In genomic region chr6:5275497-5275896, GRCh38 we compare ENCODE assay signal across 28 cellular contexts. TPM values are rescaled to one million over a fixed set of nuclear protein-coding genes. Genes with fewer than 3 reads are reported as not detected.
DNase-seq lines count a peak whose midpoint lies in the region; ATAC-seq and TF ChIP-seq lines count a peak whose summit lies in the region.
"Had no signal": no experiment of that assay in that cellular context is flagged by ENCODE, and none has a peak within 500 bp of the region (broad histone marks: within the 10 kb centered on the region; RNA-seq: fewer than 3 reads in every experiment).

No MANE protein-coding gene starts in this region.

- intact Hi-C loops in activated CD4-positive, alpha-beta T cell treated with anti-CD3 and anti-CD28 coated beads for 36 hours (cut with DNase I, micrococcal nuclease), result no loop called here
- intact Hi-C loops in HCT116 (cut with micrococcal nuclease) (no loop called here), posterior vena cava (cut with DNase I) (no loop called here)

- no peaks in the 10 kb centered on the region for H3K9me2 ChIP-seq in HCT116 (ENCODE audit: insufficient read depth)

- no peaks in the 10 kb centered on the region for H3K9me3 Mint-ChIP-seq in activated CD4-positive, alpha-beta T cell treated with anti-CD3 and anti-CD28 coated beads for 36 hours (ENCODE audit: low read depth)
- H3K9me3 Mint-ChIP-seq: activated CD4-positive, alpha-beta T cell treated with anti-CD3 and anti-CD28 coated beads, Interleukin-2, amount 10 ng/mL, durations not matched to agents 7 days and 5 days; activated naive CD4-positive, alpha-beta T cell treated with anti-CD3 and anti-CD28 coated beads, Interleukin-2, amount 50 U/mL, for 24 hours; activated T-helper 2 cell treated with anti-CD3 and anti-CD28 coated beads, Interferon-gamma antibody, Interleukin-2, Interleukin-4, amounts not matched to agents 10 μg/mL and 5 μg/mL and 100 μg/mL, durations not matched to agents 14 hours and 24 hours and 36 hours; GM23338; IgD-negative memory B cell; immature natural killer cell; stimulated activated memory B cell treated with anti-CD40 and anti-IgM and Interleukin-4, amounts not matched to agents 10 μg/mL and 1 μg/mL and 100 μg/mL, for 72 hours had no signal

- TF ChIP-seq POLR2A in HCT116 (IDR thresholded peaks at IDR 0.05; ENCODE audit: borderline replicate concordance, extremely low read depth, insufficient read depth, insufficient read length), result no peak

- H3K4me1 ChIP-seq in HCT116 (ENCODE audit: control insufficient read depth in 1 of 2, insufficient read depth in 2 of 2, low read length in 2 of 2) (no peaks in the 10 kb centered on the region), BE2C (peaks cover 9% of the 10 kb centered on the region)
- H3K4me1 ChIP-seq: left lung, psoas muscle, sigmoid colon had no signal

- no peak overlapping the region for H3K4me2 ChIP-seq in HCT116 (ENCODE audit: low read length)
- H3K4me2 ChIP-seq: GM23338 had no signal

- peaks cover 22% of the 10 kb centered on the region for H3K36me3 Mint-ChIP-seq in activated CD4-positive, alpha-beta T cell treated with anti-CD3 and anti-CD28 coated beads for 36 hours (ENCODE audit: low read depth)

- H3K4me3 ChIP-seq in HCT116 (replicated peaks in 1 of 2; ENCODE audit: low read depth in 1 of 2, low read length in 2 of 2) (no peak overlapping the region), BE2C (ENCODE audit: low read depth, low read length) (no peak overlapping the region)
- H3K4me3 ChIP-seq: GM23338, left lung, psoas muscle, sigmoid colon, upper lobe of left lung had no signal

- H3K27ac ChIP-seq in HCT116 (ENCODE audit: low read depth, low read length), result no peak overlapping the region
- H3K27ac ChIP-seq: left lung, psoas muscle, sigmoid colon, upper lobe of left lung, VCaP had no signal

- no peaks in the 10 kb centered on the region for H3K27me3 Mint-ChIP-seq in activated CD4-positive, alpha-beta T cell treated with anti-CD3 and anti-CD28 coated beads for 36 hours
- H3K27me3 Mint-ChIP-seq: activated CD4-positive, alpha-beta T cell treated with anti-CD3 and anti-CD28 coated beads, Interleukin-2, amount 10 ng/mL, durations not matched to agents 7 days and 5 days; activated naive CD4-positive, alpha-beta T cell treated with anti-CD3 and anti-CD28 coated beads, Interleukin-2, amount 50 U/mL, for 24 hours; IgD-negative memory B cell; stimulated activated memory B cell treated with anti-CD40 and anti-IgM and Interleukin-4, amounts not matched to agents 10 μg/mL and 1 μg/mL and 100 μg/mL, for 72 hours had no signal

- CTCF ChIA-PET in activated CD4-positive, alpha-beta T cell treated with anti-CD3 and anti-CD28 coated beads for 36 hours (lab: Charles Lee), result interaction anchor here (0.8 to 2.1 kb wide), 3 partner anchors 9 to 389 kb away, joined by 3 to 9 read pairs (median 3); no protein-coding TSS in a partner anchor
- CTCF ChIA-PET in HCT116 (lab: Charles Lee), result no interaction called here

- ATAC-seq in activated CD4-positive, alpha-beta T cell treated with anti-CD3 and anti-CD28 coated beads for 36 hours, result no peak
- ATAC-seq in HCT116, result no peak
- ATAC-seq: GM23338; left lung; psoas muscle; stimulated activated memory B cell treated with anti-CD40 and anti-IgM and Interleukin-4, amounts not matched to agents 10 μg/mL and 1 μg/mL and 100 μg/mL, for 72 hours had no signal

- H3K79me2 ChIP-seq in HCT116 (ENCODE audit: insufficient read depth, low read length), result peaks cover 14% of the 10 kb centered on the region

- peak; percentile 18; the same call in 1 of the 2 replicates for TF ChIP-seq RAD21 in HCT116 (IDR thresholded peaks at IDR 0.05; ENCODE audit: low read depth)

- no peak overlapping the region for H2AFZ ChIP-seq in HCT116 (ENCODE audit: low read depth, low read length, poor library complexity, severe bottlenecking)
- H2AFZ ChIP-seq: GM23338 had no signal

- H3K9me3 ChIP-seq in HCT116 (ENCODE audit: control insufficient read depth in 1 of 2, insufficient read depth in 1 of 2, low read depth in 1 of 2, low read length in 2 of 2) (no peaks in the 10 kb centered on the region), BE2C (no peaks in the 10 kb centered on the region; the same call in 1 of the 2 replicates)
- H3K9me3 ChIP-seq: left lung, psoas muscle, sigmoid colon, upper lobe of left lung had no signal

- no peaks in the 10 kb centered on the region for H4K20me1 ChIP-seq in HCT116 (ENCODE audit: insufficient read depth)

- TF ChIP-seq CTCF in HCT116 (IDR thresholded peaks at IDR 0.05 in 2 of 3, conservative IDR thresholded peaks at IDR 0.05 in 1 of 3; ENCODE audit: borderline replicate concordance in 1 of 3, insufficient read depth in 1 of 3, low read depth in 2 of 3, low read length in 2 of 3) (0 out of 6 replicates have a peak, but pooled peaks of 1 of the 3 experiments have one; percentile 7), BE2C (IDR thresholded peaks at IDR 0.05; ENCODE audit: low read depth, low read length) (no peak)

- no peak overlapping the region for H3K9ac ChIP-seq in HCT116 (ENCODE audit: low read length)

- DNase-seq in activated CD4-positive, alpha-beta T cell treated with anti-CD3 and anti-CD28 coated beads for 36 hours, result no peak
- DNase-seq in activated CD4-positive, alpha-beta T cell treated with anti-CD3 and anti-CD28 coated beads for 1 hour, result no peak
- DNase-seq in HCT116 (ENCODE audit: low read depth, low spot score) (no peak), SK-MEL-5 (ENCODE audit: low read depth, low spot score) (peak; percentile 36), iris pigment epithelial cell (ENCODE audit: low read depth) (peak; percentile 11), BE2C (no peak), posterior vena cava (ENCODE audit: low spot score) (no peak)
- no peak for DNase-seq in activated CD4-positive, CD25-positive, alpha-beta regulatory T cell treated with anti-CD3 and anti-CD28 coated beads, Interleukin-2, amount 50 U/mL, for 72 hours
- DNase-seq: activated CD4-positive, alpha-beta T cell treated with anti-CD3 and anti-CD28 coated beads, Interleukin-2, amount 10 ng/mL, durations not matched to agents 7 days and 5 days; amygdala; COR-L47; DMS79 treated with DMSO at 0.1 percent for 48 hours; hypothalamus; immature natural killer cell; left lung; NCI-H1105; NCI-H1930; psoas muscle; sigmoid colon; stimulated activated CD4-positive, alpha-beta T cell treated with anti-CD3 and anti-CD28 coated beads, Interleukin-4, amount 100 ng/mL, for 4 hours; substantia nigra; upper lobe of left lung had no signal

- peaks cover 42% of the 10 kb centered on the region for H3K4me1 Mint-ChIP-seq in activated CD4-positive, alpha-beta T cell treated with anti-CD3 and anti-CD28 coated beads for 36 hours

- RAD21 ChIA-PET in HCT116 (lab: Charles Lee; ENCODE audit: low non-redundant PET in 1 of 2, low total read pairs in 2 of 2, uncharacterized antibody in 2 of 2, unreplicated experiment in 2 of 2), result no interaction called here

- no TSS peak for BruUV-seq in HCT116 (replicated peaks; lab: Mats Ljungman, UMichigan)

- H3K27me3 ChIP-seq in HCT116 (ENCODE audit: insufficient read depth, low read length) (no peaks in the 10 kb centered on the region), BE2C (no peaks in the 10 kb centered on the region)
- H3K27me3 ChIP-seq: left lung, sigmoid colon, upper lobe of left lung had no signal

- H3K4me3 Mint-ChIP-seq in activated CD4-positive, alpha-beta T cell treated with anti-CD3 and anti-CD28 coated beads for 36 hours, result no peak overlapping the region
- H3K4me3 Mint-ChIP-seq: activated CD4-positive, alpha-beta T cell treated with anti-CD3 and anti-CD28 coated beads, Interleukin-2, amount 10 ng/mL, durations not matched to agents 7 days and 5 days; activated naive CD4-positive, alpha-beta T cell treated with anti-CD3 and anti-CD28 coated beads, Interleukin-2, amount 50 U/mL, for 24 hours; GM23338; IgD-negative memory B cell; immature natural killer cell; stimulated activated memory B cell treated with anti-CD40 and anti-IgM and Interleukin-4, amounts not matched to agents 10 μg/mL and 1 μg/mL and 100 μg/mL, for 72 hours had no signal

- POLR2A ChIA-PET in activated CD4-positive, alpha-beta T cell treated with anti-CD3 and anti-CD28 coated beads for 36 hours (lab: Charles Lee), result no interaction called here
- POLR2A ChIA-PET in HCT116 (lab: Charles Lee), result no interaction called here

- H3K27ac Mint-ChIP-seq in activated CD4-positive, alpha-beta T cell treated with anti-CD3 and anti-CD28 coated beads for 36 hours, result peak overlapping the region; percentile 28
- H3K27ac Mint-ChIP-seq: activated CD4-positive, alpha-beta T cell treated with anti-CD3 and anti-CD28 coated beads, Interleukin-2, amount 10 ng/mL, durations not matched to agents 7 days and 5 days; activated naive CD4-positive, alpha-beta T cell treated with anti-CD3 and anti-CD28 coated beads, Interleukin-2, amount 50 U/mL, for 24 hours; activated T-helper 2 cell treated with anti-CD3 and anti-CD28 coated beads, Interferon-gamma antibody, Interleukin-2, Interleukin-4, amounts not matched to agents 10 μg/mL and 5 μg/mL and 100 μg/mL, durations not matched to agents 14 hours and 24 hours and 36 hours; GM23338; IgD-negative memory B cell; immature natural killer cell; stimulated activated memory B cell treated with anti-CD40 and anti-IgM and Interleukin-4, amounts not matched to agents 10 μg/mL and 1 μg/mL and 100 μg/mL, for 72 hours had no signal

- in situ Hi-C loops in SK-MEL-5 (cut with HindIII; ENCODE audit: low pct_unique_long_range_greater_than_20kb, low sequenced_read_pairs), result no loop called here

- H3K36me3 ChIP-seq in HCT116 (ENCODE audit: control insufficient read depth in 1 of 2, insufficient read depth in 2 of 2, low read length in 2 of 2), result no peaks in the 10 kb centered on the region; a peak in 1 of 4 replicates
- H3K36me3 ChIP-seq in BE2C, result no peaks in the 10 kb centered on the region
- H3K36me3 ChIP-seq: left lung, sigmoid colon, upper lobe of left lung had no signal

TF ChIP-seq in HCT116, 20 proteins besides CTCF, POLR2A, EP300 and RAD21 (continues in another document):
- TF ChIP-seq SP1 (IDR thresholded peaks at IDR 0.05; ENCODE audit: low read depth), result no peak

RNA-seq across cellular contexts. Expression of gene FARS2, which starts 14.2 kb away (rescaled TPM):
- 10 to 100 TPM; 17.6 to 18.4 TPM for total RNA-seq in activated CD4-positive, alpha-beta T cell treated with anti-CD3 and anti-CD28 coated beads for 36 hours
- total RNA-seq in HCT116 (2021; ENCODE audit: unreplicated experiment) (13.8 TPM), posterior vena cava (10 to 100 TPM; 13.3 to 13.6 TPM)
- 6.3 and 9.6 TPM in 2 replicates for polyA plus RNA-seq in HCT116 (2012)
- 24.4 and 25.6 TPM in 2 replicates for total RNA-seq in SK-MEL-5 (2014; rRNA removed; shearing (Covaris generic))
- polyA plus RNA-seq in SK-MEL-5 (2015; cell fraction: cytosol; rRNA removed), result 10.6 and 14.6 TPM in 2 replicates
- polyA plus RNA-seq in SK-MEL-5 (2015; cell fraction: nucleus; rRNA removed), result 8.2 and 15.8 TPM in 2 replicates
- polyA plus RNA-seq in BE2C (2012; ENCODE audit: insufficient read depth, insufficient read length, low read depth), result 14.3 TPM

RNA-seq across cellular contexts. Expression of gene LYRM4, which starts 14.7 kb away (rescaled TPM):
- 10 to 100 TPM; 46.4 to 53.4 TPM for total RNA-seq in activated CD4-positive, alpha-beta T cell treated with anti-CD3 and anti-CD28 coated beads for 36 hours
- total RNA-seq in HCT116 (2021; ENCODE audit: unreplicated experiment) (30.1 TPM), posterior vena cava (10 to 100 TPM; 16.3 to 23.9 TPM)
- polyA plus RNA-seq in HCT116 (2012), result 19.7 and 20.0 TPM in 2 replicates
- 76.9 and 89.7 TPM in 2 replicates for total RNA-seq in SK-MEL-5 (2014; rRNA removed; shearing (Covaris generic))
- 58.7 and 62.8 TPM in 2 replicates for polyA plus RNA-seq in SK-MEL-5 (2015; cell fraction: cytosol; rRNA removed)
- polyA plus RNA-seq in SK-MEL-5 (2015; cell fraction: nucleus; rRNA removed), result 10.6 and 10.9 TPM in 2 replicates
- polyA plus RNA-seq in BE2C (2012; ENCODE audit: insufficient read depth, insufficient read length, low read depth), result 41.9 TPM

Comparison
In these comparisons a context has a peak if more than half of its experiments do, and no peak if none do; other contexts are left out.
1. DNase-seq: peak in SK-MEL-5 (single experiment) and iris pigment epithelial cell (single experiment); none in activated CD4-positive, alpha-beta T cell treated with anti-CD3 and anti-CD28 coated beads for 36 hours (single experiment), activated CD4-positive, alpha-beta T cell treated with anti-CD3 and anti-CD28 coated beads for 1 hour (single experiment), HCT116 (single experiment), activated CD4-positive, CD25-positive, alpha-beta regulatory T cell treated with anti-CD3 and anti-CD28 coated beads, Interleukin-2, amount 50 U/mL, for 72 hours (single experiment), BE2C (single experiment) and posterior vena cava (single experiment).